ENCODE assay signal across 1 cellular context in the genomic region with DNA sequence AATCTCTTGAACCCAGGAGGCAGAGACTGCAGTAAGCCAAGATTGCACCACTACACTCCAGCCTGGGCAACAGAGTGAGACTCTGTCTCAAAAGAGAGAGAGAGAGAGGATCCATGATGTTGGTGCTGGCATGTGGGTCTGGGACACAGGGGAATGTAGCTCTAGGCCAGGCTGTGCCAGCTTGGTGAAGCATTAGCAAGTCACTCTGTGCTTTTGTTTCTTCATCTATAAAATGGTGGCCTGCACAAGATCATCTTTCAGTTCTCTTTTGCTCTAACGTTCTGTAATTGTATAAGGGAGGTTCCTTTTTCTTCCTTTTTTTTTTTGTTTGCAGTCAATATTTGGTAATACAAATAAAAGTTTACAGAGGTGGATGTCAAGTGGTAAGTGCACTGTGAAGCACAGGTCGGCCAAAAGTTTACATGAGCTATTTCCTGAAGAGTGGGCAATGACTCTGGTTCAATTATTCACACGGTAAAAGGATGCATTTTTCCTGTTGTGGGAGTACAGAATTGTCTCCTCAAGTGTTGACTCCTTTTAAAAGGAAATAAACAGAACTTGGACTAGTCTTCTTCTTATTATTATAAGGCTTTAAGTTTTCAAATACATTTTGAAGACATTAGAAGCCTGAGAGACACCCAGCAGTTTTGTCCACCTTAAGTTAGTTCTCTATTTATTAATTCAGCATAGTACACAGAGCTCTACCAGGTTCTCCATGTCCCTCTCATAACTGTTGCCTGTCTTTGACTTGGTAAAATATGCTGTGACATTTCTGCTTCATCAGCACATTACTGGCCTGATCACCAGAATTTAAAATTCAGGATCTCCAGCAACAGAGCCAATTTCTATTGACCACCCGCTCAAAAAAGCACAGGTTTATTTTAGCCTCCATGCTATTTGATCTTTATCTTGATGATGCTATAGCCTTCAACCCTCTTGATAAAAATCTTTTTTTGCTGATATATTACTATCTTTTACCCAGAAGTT.
TF ChIP-seq lines count a peak whose summit lies in the region.

No MANE protein-coding gene starts in this region.

TF ChIP-seq in HepG2, 621 proteins besides CTCF, POLR2A, EP300 and RAD21:
- TF ChIP-seq MAFF (IDR thresholded peaks at IDR 0.05; ENCODE audit: low read depth, low read length) (peak; percentile 46; the same call in 1 of the 2 replicates), MAFK (conservative IDR thresholded peaks at IDR 0.05 in 1 of 2, IDR thresholded peaks at IDR 0.05 in 1 of 2; ENCODE audit: low read length in 2 of 2) (peak; percentile 30 to 57; a peak in 3 of 4 replicates)
TF ChIP-seq in HepG2: peak in this region for 2; not testable (repeated sequence) for 619.
